ENCODE assay signal across 8 cellular contexts in the genomic region with DNA sequence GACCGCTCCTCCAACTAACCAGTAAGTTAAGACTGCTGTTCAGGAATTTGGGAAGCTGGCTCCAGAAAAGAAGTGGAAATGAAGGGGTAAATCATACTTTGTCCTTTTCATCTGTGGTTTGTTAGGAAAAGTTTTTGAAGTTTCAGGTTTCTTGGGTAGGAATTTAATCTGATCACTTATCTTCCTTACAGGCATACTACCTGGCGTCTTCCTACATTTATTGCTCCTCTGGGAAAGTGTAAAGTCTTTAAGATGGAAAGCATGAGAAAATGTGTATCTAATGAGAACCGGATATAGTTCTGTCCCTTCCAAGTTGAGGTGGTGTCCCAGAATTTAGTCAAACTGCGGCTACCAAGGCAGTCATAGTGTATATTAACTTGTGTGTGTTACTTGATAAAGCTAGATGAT. TPM values are rescaled to one million over a fixed set of nuclear protein-coding genes. Genes with fewer than 3 reads are reported as not detected.
DNase-seq lines count a peak whose midpoint lies in the region; ATAC-seq and TF ChIP-seq lines count a peak whose summit lies in the region.

No MANE protein-coding gene starts in this region.

- TF ChIP-seq CTCF in psoas muscle (IDR thresholded peaks at IDR 0.05) = no peak

- intact Hi-C loops in psoas muscle (cut with DNase I) = loop anchor here (5.0 to 10.0 kb wide), 2 partner anchors 143 to 654 kb away; a partner anchor contains a TSS

- H3K4me1 ChIP-seq in SJCRH30 (peaks cover 5% of the 10 kb centered on the region; the same call in 1 of the 2 replicates), psoas muscle (peaks cover 11% of the 10 kb centered on the region)

- H3K9me3 ChIP-seq in SJCRH30 (replicated peaks) (no peaks in the 10 kb centered on the region), psoas muscle (no peaks in the 10 kb centered on the region)

- H3K36me3 ChIP-seq in SJCRH30 (peaks cover 17% of the 10 kb centered on the region), psoas muscle (ENCODE audit: insufficient read depth in 1 of 2, low read depth in 1 of 2) (no peaks in the 10 kb centered on the region)

- H3K27me3 ChIP-seq in SJCRH30 (no peaks in the 10 kb centered on the region), psoas muscle (ENCODE audit: insufficient read depth in 3 of 3, low read length in 2 of 3) (no peaks in the 10 kb centered on the region)

- ATAC-seq in psoas muscle (no peak), HG02885 (IDR thresholded peaks at IDR 0.05; ENCODE audit: poor library complexity, unreplicated experiment) (no peak)

- H3K27ac ChIP-seq in SJCRH30 = peak overlapping the region; percentile 78
- H3K27ac ChIP-seq in psoas muscle = peak overlapping the region; percentile 86

- 2 to 5% (median 2%) methylated on average over 4 of the region's 4 CpGs for WGBS in psoas muscle, 3 donors

- DNase-seq in GM03348 (ENCODE audit: low spot score) (peak; percentile 5), SJCRH30 (peak in 1 of 2 experiments; percentile 19), fibroblast of peridontal ligament (ENCODE audit: extremely low read depth) (peak; percentile 14), psoas muscle (no peak), NCI-H2171 (lab: John Stamatoyannopoulos, UW) (no peak), DMS114 treated with DMSO at 0.1 percent for 48 hours (lab: John Stamatoyannopoulos, UW; ENCODE audit: unreplicated experiment) (no peak), cerebellar cortex (ENCODE audit: low spot score) (no peak)

- peak overlapping the region; percentile 92 for H3K4me3 ChIP-seq in SJCRH30
- H3K4me3 ChIP-seq in psoas muscle = peak overlapping the region; percentile 92

RNA-seq across cellular contexts. Expression of a gene that starts 1.3 kb away (rescaled TPM):
- 52.0 and 59.7 TPM in 2 replicates for total RNA-seq in SJCRH30 (2014; rRNA removed; shearing (Covaris generic))
- 10 to 100 TPM; 10.2 to 16.8 (median 12.9) TPM for total RNA-seq in psoas muscle
- polyA plus RNA-seq in psoas muscle = 10 to 100 TPM in 1 of 3 donors, 1 to 10 TPM in 2; 5.4 to 14.0 (median 7.7) TPM

Comparison
In these comparisons a context has a peak if more than half of its experiments do, and no peak if none do; other contexts are left out.
1. DNase-seq: peak in GM03348 (single experiment) and fibroblast of peridontal ligament (single experiment); none in psoas muscle (0 of 2), NCI-H2171 (single experiment), DMS114 treated with DMSO at 0.1 percent for 48 hours (single experiment) and cerebellar cortex (single experiment).